8 cellular contexts compared by ENCODE assay signal in genomic region chr7:142855401-142855743, GRCh38. TPM values are rescaled to one million over a fixed set of nuclear protein-coding genes. Genes with fewer than 3 reads are reported as not detected.
DNase-seq lines count a peak whose midpoint lies in the region; ATAC-seq and TF ChIP-seq lines count a peak whose summit lies in the region.

No MANE protein-coding gene starts in this region.

- CTCF ChIA-PET in CD4-positive, alpha-beta memory T cell (lab: Charles Lee; ENCODE audit: partially characterized antibody): interaction anchor here (1.0 to 3.1 kb wide), 6 partner anchors 10 to 360 kb away, joined by 3 to 32 read pairs (median 12); no protein-coding TSS in a partner anchor
- CTCF ChIA-PET in MCF 10A (lab: Yijun Ruan, JAX): interaction anchor here (0.6 to 4.0 kb wide), 9 partner anchors 10 to 385 kb away, joined by 3 to 66 read pairs (median 8); no protein-coding TSS in a partner anchor

- no peaks in the 10 kb centered on the region for H3K27me3 Mint-ChIP-seq in CD4-positive, alpha-beta memory T cell
- H3K27me3 Mint-ChIP-seq in MCF 10A (ENCODE audit: insufficient read depth, unreplicated experiment): peaks cover 36% of the 10 kb centered on the region

- H3K4me1 ChIP-seq in CD4-positive, alpha-beta memory T cell (ENCODE audit: insufficient read depth, low read length): peaks cover 24% of the 10 kb centered on the region
- peaks cover 8 to 11% of the 10 kb centered on the region in 2 donors for H3K4me1 ChIP-seq in mucosa of rectum (ENCODE audit: control insufficient read depth in 2 of 2, insufficient read depth in 2 of 2, low read length in 2 of 2)

- H3K27ac ChIP-seq in CD4-positive, alpha-beta memory T cell (ENCODE audit: low read depth, low read length): peak overlapping the region; percentile 27
- H3K27ac ChIP-seq in mucosa of rectum (ENCODE audit: low read depth in 2 of 2, low read length in 2 of 2): no peak overlapping the region

- TF ChIP-seq CTCF in MCF 10A (IDR thresholded peaks at IDR 0.05; ENCODE audit: unreplicated experiment): no peak

- intact Hi-C loops in CD4-positive, alpha-beta memory T cell (cut with micrococcal nuclease): loop anchor here (2.0 to 10.0 kb wide), 2 partner anchors 21 to 881 kb away; partner anchors contain the start of gene TAS2R38
- intact Hi-C loops in MCF 10A (cut with micrococcal nuclease): no loop called here

- H3K36me3 ChIP-seq in CD4-positive, alpha-beta memory T cell (ENCODE audit: insufficient read depth, low read length): no peaks in the 10 kb centered on the region
- H3K36me3 ChIP-seq in mucosa of rectum (ENCODE audit: control insufficient read depth in 2 of 2, insufficient read depth in 2 of 2, low read length in 2 of 2): no peaks in the 10 kb centered on the region

- DNase-seq in CD4-positive, alpha-beta memory T cell: no peak
- DNase-seq in MCF 10A (ENCODE audit: unreplicated experiment) (no peak), retina (no peak), DMS79 treated with DMSO at 0.1 percent for 48 hours (lab: John Stamatoyannopoulos, UW) (no peak), dermis blood vessel endothelial cell (no peak), SW 1271 (lab: John Stamatoyannopoulos, UW) (no peak)

- H3K36me3 Mint-ChIP-seq in CD4-positive, alpha-beta memory T cell: peaks cover 0 to 5% of the 10 kb centered on the region in 2 donors
- no peaks in the 10 kb centered on the region for H3K36me3 Mint-ChIP-seq in MCF 10A (ENCODE audit: insufficient read depth, unreplicated experiment)

- H3K9me3 Mint-ChIP-seq in CD4-positive, alpha-beta memory T cell: no peaks in the 10 kb centered on the region
- H3K9me3 Mint-ChIP-seq in MCF 10A (ENCODE audit: unreplicated experiment): no peaks in the 10 kb centered on the region

- H3K4me3 Mint-ChIP-seq in CD4-positive, alpha-beta memory T cell: peak overlapping the region; percentile 78 to 86 (median 82)
- H3K4me3 Mint-ChIP-seq in MCF 10A (ENCODE audit: unreplicated experiment): peak overlapping the region; percentile 82

- peaks cover 14 to 34% (median 20%) of the 10 kb centered on the region in 4 donors for H3K4me1 Mint-ChIP-seq in CD4-positive, alpha-beta memory T cell
- H3K4me1 Mint-ChIP-seq in MCF 10A (ENCODE audit: insufficient read depth, unreplicated experiment): peaks cover 35% of the 10 kb centered on the region

- peak overlapping the region; percentile 15 to 78 (median 50) for H3K27ac Mint-ChIP-seq in CD4-positive, alpha-beta memory T cell
- no peak overlapping the region for H3K27ac Mint-ChIP-seq in MCF 10A (ENCODE audit: low read depth, unreplicated experiment)

- peak; percentile 5 for ATAC-seq in HG03342 (IDR thresholded peaks at IDR 0.05; ENCODE audit: unreplicated experiment)

- no peaks in the 10 kb centered on the region for H3K9me3 ChIP-seq in CD4-positive, alpha-beta memory T cell (ENCODE audit: control insufficient read depth in 1 of 2, low read length in 2 of 2)
- H3K9me3 ChIP-seq in mucosa of rectum (ENCODE audit: control insufficient read depth in 2 of 2, low read length in 2 of 2): no peaks in the 10 kb centered on the region

- peak overlapping the region in 1 of 2 donors; percentile 81 for H3K4me3 ChIP-seq in CD4-positive, alpha-beta memory T cell (ENCODE audit: low read length in 2 of 2)
- H3K4me3 ChIP-seq in mucosa of rectum (ENCODE audit: low read length in 2 of 2): peak overlapping the region; percentile 57 to 64

- BruUV-seq in MCF 10A (replicated peaks; lab: Mats Ljungman, UMichigan): no TSS peak

- H3K27me3 ChIP-seq in CD4-positive, alpha-beta memory T cell (ENCODE audit: insufficient read depth, low read length): no peaks in the 10 kb centered on the region
- H3K27me3 ChIP-seq in mucosa of rectum (ENCODE audit: control insufficient read depth in 2 of 2, insufficient read depth in 2 of 2, low read length in 2 of 2): peaks cover 0 to 2% of the 10 kb centered on the region in 2 donors

- POLR2A ChIA-PET in CD4-positive, alpha-beta memory T cell (lab: Charles Lee; ENCODE audit: partially characterized antibody): interaction anchor here (0.8 to 3.2 kb wide), 8 partner anchors 11 to 390 kb away, joined by 3 to 74 read pairs (median 4); no protein-coding TSS in a partner anchor
- POLR2A ChIA-PET in MCF 10A (lab: Yijun Ruan, JAX): interaction anchor here (0.6 to 1.2 kb wide), 2 partner anchors 10 to 17 kb away, joined by 3 to 7 read pairs; no protein-coding TSS in a partner anchor

- H3K9ac ChIP-seq in mucosa of rectum (ENCODE audit: low read depth in 1 of 2, low read length in 2 of 2): peak overlapping the region in 1 of 2 donors; percentile 42

RNA-seq across cellular contexts. Expression of gene EPHB6, which starts 0.5 kb away (rescaled TPM):
- total RNA-seq in CD4-positive, alpha-beta memory T cell: 10 to 100 TPM; 48.4 to 65.0 TPM
- 10 to 100 TPM; 14.2 to 27.4 TPM for polyA plus RNA-seq in CD4-positive, alpha-beta memory T cell
- total RNA-seq in MCF 10A (2022) (0.79 and 1.4 TPM in 2 replicates), dermis blood vessel endothelial cell (under 0.01 and 0.09 TPM in 2 replicates)

RNA-seq across cellular contexts. Expression of gene TRPV6, which starts 30.2 kb away (rescaled TPM):
- total RNA-seq in CD4-positive, alpha-beta memory T cell: not detected
- under 1 TPM in 1 of 2 donors, not detected in 1; 0.09 TPM for polyA plus RNA-seq in CD4-positive, alpha-beta memory T cell
- total RNA-seq in MCF 10A (2022) (0.30 and 0.44 TPM in 2 replicates), dermis blood vessel endothelial cell (not detected in 2 replicates)

Comparison
In these comparisons a context has a peak if more than half of its experiments do, and no peak if none do; other contexts are left out.
1. RNA of gene EPHB6, which starts 0.5 kb away (total RNA-seq): 48.4 to 65.0 TPM in CD4-positive, alpha-beta memory T cell; 0.79 to 1.4 TPM in MCF 10A and under 0.01 to 0.09 TPM in dermis blood vessel endothelial cell; every median in the first group is over 10 times any median in the second.